ENCODE assay signal across 15 cellular contexts in genomic region chr6:151118453-151119123, GRCh38.
DNase-seq lines count a peak whose midpoint lies in the region; ATAC-seq, FAIRE-seq and TF ChIP-seq lines count a peak whose summit lies in the region.
"Had no signal": no experiment of that assay in that cellular context is flagged by ENCODE, and none has a peak within 500 bp of the region (broad histone marks: within the 10 kb centered on the region; RNA-seq: fewer than 3 reads in every experiment).

No MANE protein-coding gene starts in this region.

- FAIRE-seq in keratinocyte (lab: Jason Lieb, UNC): no peak
- FAIRE-seq: H54 had no signal

- H3K9ac ChIP-seq in DND-41 (ENCODE audit: low read depth, low read length) (no peak overlapping the region), keratinocyte (ENCODE audit: control insufficient read depth, extremely low read depth, insufficient read depth, low read length) (no peak overlapping the region)

- H3K9me1 ChIP-seq in keratinocyte (ENCODE audit: control insufficient read depth, extremely low read depth, insufficient read depth, low read length): no peaks in the 10 kb centered on the region

- peak; percentile 10 for DNase-seq in DND-41
- DNase-seq in Panc1 (ENCODE audit: low read depth, low spot score): no peak
- no peak for DNase-seq in keratinocyte (ENCODE audit: low read depth, low spot score)
- peak in 1 of 3 donors; percentile 12 for DNase-seq in mucosa of descending colon
- no peak for DNase-seq in inferior parietal cortex (ENCODE audit: extremely low spot score)
- DNase-seq in GF-D8 (lab: John Stamatoyannopoulos, UW): no peak
- DNase-seq: COR-L47, MV-4-11, NCI-H1436, NCI-H2029 treated with DMSO at 0.1 percent for 48 hours, NCI-H510A had no signal

- H3K79me2 ChIP-seq in DND-41 (ENCODE audit: insufficient read depth, low read length) (no peaks in the 10 kb centered on the region), keratinocyte (ENCODE audit: control insufficient read depth, insufficient read depth, low read length) (no peaks in the 10 kb centered on the region)

- H3K36me3 ChIP-seq in DND-41 (ENCODE audit: insufficient read depth, low read length): no peaks in the 10 kb centered on the region
- no peaks in the 10 kb centered on the region for H3K36me3 ChIP-seq in Panc1 (ENCODE audit: control insufficient read depth, insufficient read depth, low read length)
- H3K36me3 ChIP-seq in keratinocyte (ENCODE audit: control insufficient read depth in 2 of 2, extremely low read depth in 1 of 2, insufficient read depth in 2 of 2, low read length in 2 of 2): no peaks in the 10 kb centered on the region
- H3K36me3 ChIP-seq in mucosa of descending colon (ENCODE audit: low read depth): no peaks in the 10 kb centered on the region

- ATAC-seq in DND-41 (ENCODE audit: insufficient read depth, low read depth): peak; percentile 71
- ATAC-seq in Panc1: peak; percentile 64
- peak; percentile 85 for ATAC-seq in mucosa of descending colon
- ATAC-seq in GM21360 (IDR thresholded peaks at IDR 0.05; ENCODE audit: unreplicated experiment): no peak
- no peak for ATAC-seq in HG03108 (IDR thresholded peaks at IDR 0.05; ENCODE audit: unreplicated experiment)

- H3K4me2 ChIP-seq in DND-41 (ENCODE audit: insufficient read depth, low read length): no peak overlapping the region
- no peak overlapping the region for H3K4me2 ChIP-seq in keratinocyte (ENCODE audit: control insufficient read depth, extremely low read depth, insufficient read depth, low read depth, low read length)

- H4K20me1 ChIP-seq in DND-41 (ENCODE audit: insufficient read depth, low read length) (no peaks in the 10 kb centered on the region), keratinocyte (ENCODE audit: control insufficient read depth, extremely low read depth, insufficient read depth, low read length) (no peaks in the 10 kb centered on the region)

- no TSS peak for BruUV-seq in Panc1 (replicated peaks; lab: Mats Ljungman, UMichigan)

- H3K4me3 ChIP-seq in DND-41 (ENCODE audit: low read depth in 1 of 2, low read length in 2 of 2) (no peak overlapping the region), Panc1 (ENCODE audit: low read depth in 2 of 2, low read length in 2 of 2) (no peak overlapping the region), keratinocyte (ENCODE audit: control insufficient read depth in 2 of 3, extremely low read depth in 1 of 3, insufficient read depth in 2 of 3, low read depth in 1 of 3, low read length in 3 of 3) (no peak overlapping the region), mucosa of descending colon (no peak overlapping the region)

- H3K4me1 ChIP-seq in DND-41 (ENCODE audit: insufficient read depth, low read length) (0 out of 2 replicates have a peak, but pooled peaks cover 3% of the 10 kb centered on the region), Panc1 (ENCODE audit: control insufficient read depth, insufficient read depth, low read length) (no peaks in the 10 kb centered on the region), keratinocyte (ENCODE audit: control insufficient read depth, extremely low read depth, insufficient read depth, low read length) (no peaks in the 10 kb centered on the region), mucosa of descending colon (ENCODE audit: low read depth) (no peaks in the 10 kb centered on the region)

- H2AFZ ChIP-seq in DND-41 (ENCODE audit: low read depth, low read length) (0 out of 2 replicates have a peak overlapping the region, but pooled peaks have one; percentile 39), keratinocyte (ENCODE audit: control insufficient read depth, low read length) (peak overlapping the region; percentile 23)

- H3K9me3 ChIP-seq in DND-41 (ENCODE audit: insufficient read depth, low read length, severe bottlenecking) (no peaks in the 10 kb centered on the region), Panc1 (ENCODE audit: control insufficient read depth, insufficient read depth, low read depth, low read length) (no peaks in the 10 kb centered on the region), keratinocyte (ENCODE audit: control insufficient read depth, low read depth, low read length) (no peaks in the 10 kb centered on the region), mucosa of descending colon (no peaks in the 10 kb centered on the region)

- in situ Hi-C loops in Panc1 (cut with HindIII; ENCODE audit: low pct_unique_long_range_greater_than_20kb, low sequenced_read_pairs): no loop called here

- H3K27ac ChIP-seq in DND-41 (ENCODE audit: low read length) (no peak overlapping the region), Panc1 (ENCODE audit: low read length) (peak overlapping the region; percentile 48), keratinocyte (ENCODE audit: control insufficient read depth, insufficient read depth, low read length) (no peak overlapping the region)
- H3K27ac ChIP-seq: RWPE1 had no signal

- no peaks in the 10 kb centered on the region for H3K27me3 ChIP-seq in DND-41 (ENCODE audit: insufficient read depth, low read length, poor library complexity)
- H3K27me3 ChIP-seq in Panc1 (ENCODE audit: control insufficient read depth, insufficient read depth, low read length): no peaks in the 10 kb centered on the region
- H3K27me3 ChIP-seq in keratinocyte (ENCODE audit: control insufficient read depth, extremely low read depth, insufficient read depth, low read length): no peaks in the 10 kb centered on the region

- dilution Hi-C loops in keratinocyte (cut with MboI; ENCODE audit: extremely low pct_ligation_motif_present, low sequenced_read_pairs): no loop called here

- intact Hi-C loops in Panc1 (cut with micrococcal nuclease; ENCODE audit: unreplicated experiment) (no loop called here), mucosa of descending colon (cut with DNase I, micrococcal nuclease) (no loop called here)

- no peak for TF ChIP-seq CTCF in DND-41 (IDR thresholded peaks at IDR 0.05; ENCODE audit: borderline replicate concordance, extremely low read depth, low read length, poor library complexity, severe bottlenecking)
- TF ChIP-seq CTCF in Panc1 (IDR thresholded peaks at IDR 0.05): no peak
- no peak for TF ChIP-seq CTCF in keratinocyte (optimal IDR thresholded peaks at IDR 0.05 in 1 of 3, IDR thresholded peaks at IDR 0.05 in 1 of 3, conservative IDR thresholded peaks at IDR 0.05 in 1 of 3; ENCODE audit: extremely low read depth in 1 of 3, insufficient read depth in 2 of 3, low read length in 3 of 3)
- TF ChIP-seq CTCF in mucosa of descending colon (IDR thresholded peaks at IDR 0.05): no peak

- CTCF ChIA-PET in Panc1 (lab: Charles Lee): no interaction called here

- POLR2A ChIA-PET in Panc1 (lab: Charles Lee): no interaction called here

Comparison
In these comparisons a context has a peak if more than half of its experiments do, and no peak if none do; other contexts are left out.
1. ATAC-seq: peak in DND-41 (single experiment), Panc1 (single experiment) and mucosa of descending colon (single experiment); none in GM21360 (single experiment) and HG03108 (single experiment).